1 cellular context compared by ENCODE assay signal in genomic region chr3:180789774-180790173, GRCh38.
TF ChIP-seq lines count a peak whose summit lies in the region.

No MANE protein-coding gene starts in this region.

TF ChIP-seq in HEK293, 187 proteins besides CTCF, POLR2A, EP300 and RAD21 (continued from another document):
- TF ChIP-seq, protein P1, sequence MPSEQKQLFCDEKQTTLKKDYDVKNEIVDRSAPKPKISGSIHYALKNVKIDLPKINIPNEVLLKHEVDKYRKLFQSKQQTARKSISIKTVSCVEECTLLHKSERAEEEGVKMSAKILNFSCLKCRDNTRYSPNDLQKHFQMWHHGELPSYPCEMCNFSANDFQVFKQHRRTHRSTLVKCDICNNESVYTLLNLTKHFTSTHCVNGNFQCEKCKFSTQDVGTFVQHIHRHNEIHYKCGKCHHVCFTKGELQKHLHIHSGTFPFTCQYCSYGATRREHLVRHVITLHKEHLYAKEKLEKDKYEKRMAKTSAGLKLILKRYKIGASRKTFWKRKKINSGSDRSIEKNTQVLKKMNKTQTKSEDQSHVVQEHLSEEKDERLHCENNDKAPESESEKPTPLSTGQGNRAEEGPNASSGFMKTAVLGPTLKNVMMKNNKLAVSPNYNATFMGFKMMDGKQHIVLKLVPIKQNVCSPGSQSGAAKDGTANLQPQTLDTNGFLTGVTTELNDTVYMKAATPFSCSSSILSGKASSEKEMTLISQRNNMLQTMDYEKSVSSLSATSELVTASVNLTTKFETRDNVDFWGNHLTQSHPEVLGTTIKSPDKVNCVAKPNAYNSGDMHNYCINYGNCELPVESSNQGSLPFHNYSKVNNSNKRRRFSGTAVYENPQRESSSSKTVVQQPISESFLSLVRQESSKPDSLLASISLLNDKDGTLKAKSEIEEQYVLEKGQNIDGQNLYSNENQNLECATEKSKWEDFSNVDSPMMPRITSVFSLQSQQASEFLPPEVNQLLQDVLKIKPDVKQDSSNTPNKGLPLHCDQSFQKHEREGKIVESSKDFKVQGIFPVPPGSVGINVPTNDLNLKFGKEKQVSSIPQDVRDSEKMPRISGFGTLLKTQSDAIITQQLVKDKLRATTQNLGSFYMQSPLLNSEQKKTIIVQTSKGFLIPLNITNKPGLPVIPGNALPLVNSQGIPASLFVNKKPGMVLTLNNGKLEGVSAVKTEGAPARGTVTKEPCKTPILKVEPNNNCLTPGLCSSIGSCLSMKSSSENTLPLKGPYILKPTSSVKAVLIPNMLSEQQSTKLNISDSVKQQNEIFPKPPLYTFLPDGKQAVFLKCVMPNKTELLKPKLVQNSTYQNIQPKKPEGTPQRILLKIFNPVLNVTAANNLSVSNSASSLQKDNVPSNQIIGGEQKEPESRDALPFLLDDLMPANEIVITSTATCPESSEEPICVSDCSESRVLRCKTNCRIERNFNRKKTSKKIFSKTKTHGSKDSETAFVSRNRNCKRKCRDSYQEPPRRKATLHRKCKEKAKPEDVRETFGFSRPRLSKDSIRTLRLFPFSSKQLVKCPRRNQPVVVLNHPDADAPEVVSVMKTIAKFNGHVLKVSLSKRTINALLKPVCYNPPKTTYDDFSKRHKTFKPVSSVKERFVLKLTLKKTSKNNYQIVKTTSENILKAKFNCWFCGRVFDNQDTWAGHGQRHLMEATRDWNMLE (tag by site-specific recombination; conservative IDR thresholded peaks at IDR 0.05; ENCODE audit: low read depth) = 0 out of 2 replicates have a peak, but pooled peaks have one; percentile 23
- TF ChIP-seq ZSCAN16 (tag by site-specific recombination; IDR thresholded peaks at IDR 0.05) = no peak
- TF ChIP-seq ZNF292 (tag by site-specific recombination; IDR thresholded peaks at IDR 0.05; ENCODE audit: borderline replicate concordance, low read depth) = no peak
- TF ChIP-seq ZBTB17 (tag by site-specific recombination; IDR thresholded peaks at IDR 0.05) = peak; percentile 26; the same call in 1 of the 2 replicates
- TF ChIP-seq ZNF629 (tag by site-specific recombination; IDR thresholded peaks at IDR 0.05) = peak; percentile 88
- TF ChIP-seq SP7 (tag by site-specific recombination; IDR thresholded peaks at IDR 0.05) = peak; percentile 54; the same call in 1 of the 2 replicates
- TF ChIP-seq ZNF114 (tag by site-specific recombination; IDR thresholded peaks at IDR 0.05) = no peak
